In genomic region chr1:60990719-60991100, GRCh38 we compare ENCODE assay signal across 1 cellular context.
TF ChIP-seq lines count a peak whose summit lies in the region.

No MANE protein-coding gene starts in this region.

TF ChIP-seq in HEK293, 187 proteins besides CTCF, POLR2A, EP300 and RAD21 (continued from another document):
- TF ChIP-seq ZNF645 (tag by site-specific recombination; IDR thresholded peaks at IDR 0.05) (no peak), ZEB2 (tag by site-specific recombination; IDR thresholded peaks at IDR 0.05) (peak; percentile 86), ZSCAN23 (tag by site-specific recombination; IDR thresholded peaks at IDR 0.05) (no peak), ZFP3 (tag by site-specific recombination; IDR thresholded peaks at IDR 0.05; ENCODE audit: low read depth) (no peak), ZNF221 (tag by site-specific recombination; IDR thresholded peaks at IDR 0.05; ENCODE audit: borderline replicate concordance) (no peak), KLF17 (tag by site-specific recombination; IDR thresholded peaks at IDR 0.05) (peak; percentile 81), ZSCAN30 (tag by site-specific recombination; IDR thresholded peaks at IDR 0.05) (peak; percentile 17; the same call in 1 of the 2 replicates), ZNF18 (tag by site-specific recombination; IDR thresholded peaks at IDR 0.05) (peak; percentile 89), ZNF26 (tag by site-specific recombination; IDR thresholded peaks at IDR 0.05) (no peak)
